1 cellular context compared by ENCODE assay signal in genomic region chr16:29760567-29761279, GRCh38.
TF ChIP-seq lines count a peak whose summit lies in the region.

No MANE protein-coding gene starts in this region.

TF ChIP-seq in HepG2, 621 proteins besides CTCF, POLR2A, EP300 and RAD21 (continued from another document and continues in another):
- TF ChIP-seq PAXIP1 (CRISPR knock-in tag; conservative IDR thresholded peaks at IDR 0.05) = peak; percentile 37; the same call in 1 of the 2 replicates
- 0 out of 4 replicates have a peak, but pooled peaks of 1 of the 2 experiments have one; percentile 34 for TF ChIP-seq HMGXB4 (CRISPR knock-in tag; IDR thresholded peaks at IDR 0.05; ENCODE audit: borderline replicate concordance in 1 of 2, low read depth in 1 of 2)
- TF ChIP-seq, protein P1, sequence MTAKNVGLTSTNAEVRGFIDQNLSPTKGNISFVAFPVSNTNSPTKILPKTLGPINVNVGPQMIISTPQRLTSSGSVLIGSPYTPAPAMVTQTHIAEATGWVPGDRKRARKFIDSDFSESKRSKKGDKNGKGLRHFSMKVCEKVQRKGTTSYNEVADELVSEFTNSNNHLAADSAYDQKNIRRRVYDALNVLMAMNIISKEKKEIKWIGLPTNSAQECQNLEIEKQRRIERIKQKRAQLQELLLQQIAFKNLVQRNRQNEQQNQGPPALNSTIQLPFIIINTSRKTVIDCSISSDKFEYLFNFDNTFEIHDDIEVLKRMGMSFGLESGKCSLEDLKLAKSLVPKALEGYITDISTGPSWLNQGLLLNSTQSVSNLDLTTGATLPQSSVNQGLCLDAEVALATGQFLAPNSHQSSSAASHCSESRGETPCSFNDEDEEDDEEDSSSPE (CRISPR knock-in tag; IDR thresholded peaks at IDR 0.05) = 0 out of 2 replicates have a peak, but pooled peaks have one; percentile 20
- no peak for TF ChIP-seq HMGA1 (CRISPR knock-in tag; conservative IDR thresholded peaks at IDR 0.05)
- peak; percentile 76 for TF ChIP-seq HNF4G (IDR thresholded peaks at IDR 0.05; ENCODE audit: borderline replicate concordance, low read depth, low read length)
- TF ChIP-seq HNF4G (CRISPR knock-in tag; IDR thresholded peaks at IDR 0.05; ENCODE audit: borderline replicate concordance, low read depth) = no peak
- TF ChIP-seq XRCC5 (optimal IDR thresholded peaks at IDR 0.05; ENCODE audit: low read length) = peak; percentile 41
- TF ChIP-seq, protein P2, sequence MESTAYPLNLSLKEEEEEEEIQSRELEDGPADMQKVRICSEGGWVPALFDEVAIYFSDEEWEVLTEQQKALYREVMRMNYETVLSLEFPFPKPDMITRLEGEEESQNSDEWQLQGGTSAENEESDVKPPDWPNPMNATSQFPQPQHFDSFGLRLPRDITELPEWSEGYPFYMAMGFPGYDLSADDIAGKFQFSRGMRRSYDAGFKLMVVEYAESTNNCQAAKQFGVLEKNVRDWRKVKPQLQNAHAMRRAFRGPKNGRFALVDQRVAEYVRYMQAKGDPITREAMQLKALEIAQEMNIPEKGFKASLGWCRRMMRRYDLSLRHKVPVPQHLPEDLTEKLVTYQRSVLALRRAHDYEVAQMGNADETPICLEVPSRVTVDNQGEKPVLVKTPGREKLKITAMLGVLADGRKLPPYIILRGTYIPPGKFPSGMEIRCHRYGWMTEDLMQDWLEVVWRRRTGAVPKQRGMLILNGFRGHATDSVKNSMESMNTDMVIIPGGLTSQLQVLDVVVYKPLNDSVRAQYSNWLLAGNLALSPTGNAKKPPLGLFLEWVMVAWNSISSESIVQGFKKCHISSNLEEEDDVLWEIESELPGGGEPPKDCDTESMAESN (CRISPR knock-in tag; conservative IDR thresholded peaks at IDR 0.05) = 0 out of 2 replicates have a peak, but pooled peaks have one; percentile 37
- TF ChIP-seq NKX3-1 (CRISPR knock-in tag; IDR thresholded peaks at IDR 0.05) = no peak
- peak; percentile 68; the same call in 1 of the 2 replicates for TF ChIP-seq ZNF605 (CRISPR knock-in tag; IDR thresholded peaks at IDR 0.05)
- 0 out of 2 replicates have a peak, but pooled peaks have one; percentile 33 for TF ChIP-seq ZSCAN31 (CRISPR knock-in tag; IDR thresholded peaks at IDR 0.05; ENCODE audit: low read depth)
- no peak for TF ChIP-seq RXRB (CRISPR knock-in tag; IDR thresholded peaks at IDR 0.05; ENCODE audit: borderline replicate concordance)
- TF ChIP-seq TMF1 (CRISPR knock-in tag; IDR thresholded peaks at IDR 0.05; ENCODE audit: low read depth) = no peak
- TF ChIP-seq ZMYM3 (CRISPR knock-in tag; IDR thresholded peaks at IDR 0.05) = 0 out of 2 replicates have a peak, but pooled peaks have one; percentile 25
- no peak for TF ChIP-seq RELA (CRISPR knock-in tag; IDR thresholded peaks at IDR 0.05)
- TF ChIP-seq ZMYM2 (CRISPR knock-in tag; IDR thresholded peaks at IDR 0.05) = 0 out of 2 replicates have a peak, but pooled peaks have one; percentile 11
- no peak; the same call in 1 of the 2 replicates for TF ChIP-seq ZNF687 (CRISPR knock-in tag; IDR thresholded peaks at IDR 0.05)
- TF ChIP-seq, protein P3, sequence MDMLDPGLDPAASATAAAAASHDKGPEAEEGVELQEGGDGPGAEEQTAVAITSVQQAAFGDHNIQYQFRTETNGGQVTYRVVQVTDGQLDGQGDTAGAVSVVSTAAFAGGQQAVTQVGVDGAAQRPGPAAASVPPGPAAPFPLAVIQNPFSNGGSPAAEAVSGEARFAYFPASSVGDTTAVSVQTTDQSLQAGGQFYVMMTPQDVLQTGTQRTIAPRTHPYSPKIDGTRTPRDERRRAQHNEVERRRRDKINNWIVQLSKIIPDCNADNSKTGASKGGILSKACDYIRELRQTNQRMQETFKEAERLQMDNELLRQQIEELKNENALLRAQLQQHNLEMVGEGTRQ (IDR thresholded peaks at IDR 0.05; ENCODE audit: low read depth, low read length) = no peak
- TF ChIP-seq, protein P3 (CRISPR knock-in tag; IDR thresholded peaks at IDR 0.05; ENCODE audit: borderline replicate concordance) = no peak
- TF ChIP-seq ZNF430 (CRISPR knock-in tag; IDR thresholded peaks at IDR 0.05) = 0 out of 2 replicates have a peak, but pooled peaks have one; percentile 33
- TF ChIP-seq HNRNPLL (IDR thresholded peaks at IDR 0.05; ENCODE audit: low read depth, low read length, poor library complexity, severe bottlenecking) = no peak
- TF ChIP-seq, protein P4, sequence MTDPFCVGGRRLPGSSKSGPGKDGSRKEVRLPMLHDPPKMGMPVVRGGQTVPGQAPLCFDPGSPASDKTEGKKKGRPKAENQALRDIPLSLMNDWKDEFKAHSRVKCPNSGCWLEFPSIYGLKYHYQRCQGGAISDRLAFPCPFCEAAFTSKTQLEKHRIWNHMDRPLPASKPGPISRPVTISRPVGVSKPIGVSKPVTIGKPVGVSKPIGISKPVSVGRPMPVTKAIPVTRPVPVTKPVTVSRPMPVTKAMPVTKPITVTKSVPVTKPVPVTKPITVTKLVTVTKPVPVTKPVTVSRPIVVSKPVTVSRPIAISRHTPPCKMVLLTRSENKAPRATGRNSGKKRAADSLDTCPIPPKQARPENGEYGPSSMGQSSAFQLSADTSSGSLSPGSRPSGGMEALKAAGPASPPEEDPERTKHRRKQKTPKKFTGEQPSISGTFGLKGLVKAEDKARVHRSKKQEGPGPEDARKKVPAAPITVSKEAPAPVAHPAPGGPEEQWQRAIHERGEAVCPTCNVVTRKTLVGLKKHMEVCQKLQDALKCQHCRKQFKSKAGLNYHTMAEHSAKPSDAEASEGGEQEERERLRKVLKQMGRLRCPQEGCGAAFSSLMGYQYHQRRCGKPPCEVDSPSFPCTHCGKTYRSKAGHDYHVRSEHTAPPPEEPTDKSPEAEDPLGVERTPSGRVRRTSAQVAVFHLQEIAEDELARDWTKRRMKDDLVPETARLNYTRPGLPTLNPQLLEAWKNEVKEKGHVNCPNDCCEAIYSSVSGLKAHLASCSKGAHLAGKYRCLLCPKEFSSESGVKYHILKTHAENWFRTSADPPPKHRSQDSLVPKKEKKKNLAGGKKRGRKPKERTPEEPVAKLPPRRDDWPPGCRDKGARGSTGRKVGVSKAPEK (CRISPR knock-in tag; IDR thresholded peaks at IDR 0.05; ENCODE audit: borderline replicate concordance) = 0 out of 2 replicates have a peak, but pooled peaks have one; percentile 42
- 0 out of 2 replicates have a peak, but pooled peaks have one; percentile 41 for TF ChIP-seq ZNF501 (CRISPR knock-in tag; IDR thresholded peaks at IDR 0.05)
- 0 out of 2 replicates have a peak, but pooled peaks have one; percentile 14 for TF ChIP-seq ERF (CRISPR knock-in tag; IDR thresholded peaks at IDR 0.05)
- TF ChIP-seq, protein P5, sequence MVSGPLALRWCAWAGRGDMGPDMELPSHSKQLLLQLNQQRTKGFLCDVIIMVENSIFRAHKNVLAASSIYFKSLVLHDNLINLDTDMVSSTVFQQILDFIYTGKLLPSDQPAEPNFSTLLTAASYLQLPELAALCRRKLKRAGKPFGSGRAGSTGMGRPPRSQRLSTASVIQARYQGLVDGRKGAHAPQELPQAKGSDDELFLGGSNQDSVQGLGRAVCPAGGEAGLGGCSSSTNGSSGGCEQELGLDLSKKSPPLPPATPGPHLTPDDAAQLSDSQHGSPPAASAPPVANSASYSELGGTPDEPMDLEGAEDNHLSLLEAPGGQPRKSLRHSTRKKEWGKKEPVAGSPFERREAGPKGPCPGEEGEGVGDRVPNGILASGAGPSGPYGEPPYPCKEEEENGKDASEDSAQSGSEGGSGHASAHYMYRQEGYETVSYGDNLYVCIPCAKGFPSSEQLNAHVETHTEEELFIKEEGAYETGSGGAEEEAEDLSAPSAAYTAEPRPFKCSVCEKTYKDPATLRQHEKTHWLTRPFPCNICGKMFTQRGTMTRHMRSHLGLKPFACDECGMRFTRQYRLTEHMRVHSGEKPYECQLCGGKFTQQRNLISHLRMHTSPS (CRISPR knock-in tag; IDR thresholded peaks at IDR 0.05; ENCODE audit: low read depth) = no peak
- no peak for TF ChIP-seq NFIC (IDR thresholded peaks at IDR 0.05; ENCODE audit: low read length)
- TF ChIP-seq, protein P6, sequence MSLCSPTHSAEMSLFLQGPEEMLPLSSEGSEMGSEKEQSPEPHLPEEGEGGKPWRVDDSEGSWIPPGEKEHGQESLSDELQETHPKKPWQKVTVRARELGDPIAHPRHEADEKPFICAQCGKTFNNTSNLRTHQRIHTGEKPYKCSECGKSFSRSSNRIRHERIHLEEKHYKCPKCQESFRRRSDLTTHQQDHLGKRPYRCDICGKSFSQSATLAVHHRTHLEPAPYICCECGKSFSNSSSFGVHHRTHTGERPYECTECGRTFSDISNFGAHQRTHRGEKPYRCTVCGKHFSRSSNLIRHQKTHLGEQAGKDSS (CRISPR knock-in tag; IDR thresholded peaks at IDR 0.05; ENCODE audit: borderline replicate concordance, low read depth) = 0 out of 2 replicates have a peak, but pooled peaks have one; percentile 43
- TF ChIP-seq HNF4A (CRISPR knock-in tag; IDR thresholded peaks at IDR 0.05) = peak; percentile 69
- peak; percentile 14; the same call in 1 of the 2 replicates for TF ChIP-seq ARNTL (CRISPR knock-in tag; IDR thresholded peaks at IDR 0.05)
- 0 out of 2 replicates have a peak, but pooled peaks have one; percentile 48 for TF ChIP-seq SNAI1 (CRISPR knock-in tag; IDR thresholded peaks at IDR 0.05; ENCODE audit: borderline replicate concordance)
- 0 out of 2 replicates have a peak, but pooled peaks have one; percentile 25 for TF ChIP-seq ZNF230 (CRISPR knock-in tag; IDR thresholded peaks at IDR 0.05)
- TF ChIP-seq SIN3B (IDR thresholded peaks at IDR 0.05; ENCODE audit: low read length) = no peak
- TF ChIP-seq, protein P7, sequence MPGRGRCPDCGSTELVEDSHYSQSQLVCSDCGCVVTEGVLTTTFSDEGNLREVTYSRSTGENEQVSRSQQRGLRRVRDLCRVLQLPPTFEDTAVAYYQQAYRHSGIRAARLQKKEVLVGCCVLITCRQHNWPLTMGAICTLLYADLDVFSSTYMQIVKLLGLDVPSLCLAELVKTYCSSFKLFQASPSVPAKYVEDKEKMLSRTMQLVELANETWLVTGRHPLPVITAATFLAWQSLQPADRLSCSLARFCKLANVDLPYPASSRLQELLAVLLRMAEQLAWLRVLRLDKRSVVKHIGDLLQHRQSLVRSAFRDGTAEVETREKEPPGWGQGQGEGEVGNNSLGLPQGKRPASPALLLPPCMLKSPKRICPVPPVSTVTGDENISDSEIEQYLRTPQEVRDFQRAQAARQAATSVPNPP (CRISPR knock-in tag; IDR thresholded peaks at IDR 0.05) = no peak
- TF ChIP-seq TBX2 (CRISPR knock-in tag; IDR thresholded peaks at IDR 0.05; ENCODE audit: borderline replicate concordance) = peak; percentile 54
